In the genomic region with DNA sequence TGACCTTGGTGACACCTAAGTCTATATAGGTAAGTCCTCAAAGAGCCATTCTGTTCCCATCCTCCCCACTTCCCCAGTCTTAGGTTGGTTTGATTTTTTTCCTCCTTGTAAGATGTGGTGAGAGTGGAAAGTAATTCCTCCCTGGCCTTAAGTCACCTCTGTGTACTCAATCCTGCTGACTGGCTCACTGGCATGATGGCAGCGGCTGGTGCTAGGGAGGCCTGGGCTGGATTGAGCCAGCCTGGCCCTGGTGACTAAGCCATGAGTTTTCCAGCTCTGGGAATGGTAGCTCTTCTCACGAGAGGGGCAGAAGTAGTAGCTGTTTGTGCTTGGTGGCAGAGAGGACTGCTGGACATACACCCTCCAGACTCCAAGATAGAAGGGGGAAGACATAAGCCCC, we compare ENCODE assay signal across 8 cellular contexts. TPM values are rescaled to one million over a fixed set of nuclear protein-coding genes. Genes with fewer than 3 reads are reported as not detected.
DNase-seq lines count a peak whose midpoint lies in the region; ATAC-seq and TF ChIP-seq lines count a peak whose summit lies in the region.

No MANE protein-coding gene starts in this region.

- H3K9me3 Mint-ChIP-seq in activated CD4-positive, alpha-beta T cell treated with anti-CD3 and anti-CD28 coated beads, Interleukin-2, amount 10 ng/mL, durations not matched to agents 7 days and 5 days: no peaks in the 10 kb centered on the region
- no peaks in the 10 kb centered on the region for H3K9me3 Mint-ChIP-seq in activated CD4-positive, alpha-beta T cell treated with anti-CD3 and anti-CD28 coated beads for 36 hours (ENCODE audit: low read depth)

- POLR2A ChIA-PET in activated CD4-positive, alpha-beta T cell treated with anti-CD3 and anti-CD28 coated beads, Interleukin-2, amount 10 ng/mL, durations not matched to agents 7 days and 5 days (lab: Charles Lee): no interaction called here
- POLR2A ChIA-PET in activated CD4-positive, alpha-beta T cell treated with anti-CD3 and anti-CD28 coated beads for 36 hours (lab: Charles Lee): interaction anchor here (0.9 kb wide), 1 partner anchor 44 kb away, joined by 5 read pairs; no protein-coding TSS in a partner anchor

- H3K9me3 ChIP-seq in transverse colon: no peaks in the 10 kb centered on the region

- whole genome bisulfite sequencing in transverse colon (ENCODE audit: low coverage in 1 of 2), 2 donors: 50 to 62% methylated on average over 2 of the region's 2 CpGs

- no peaks in the 10 kb centered on the region for H3K27me3 ChIP-seq in transverse colon

- peak overlapping the region; percentile 92 for H3K4me3 ChIP-seq in astrocyte of the cerebellum (ENCODE audit: low read depth, low read length)
- H3K4me3 ChIP-seq in transverse colon: peak overlapping the region in 2 of 4 donors; percentile 74 to 76

- peaks cover 4% of the 10 kb centered on the region for H3K27me3 Mint-ChIP-seq in activated CD4-positive, alpha-beta T cell treated with anti-CD3 and anti-CD28 coated beads, Interleukin-2, amount 10 ng/mL, durations not matched to agents 7 days and 5 days
- no peaks in the 10 kb centered on the region for H3K27me3 Mint-ChIP-seq in activated CD4-positive, alpha-beta T cell treated with anti-CD3 and anti-CD28 coated beads for 36 hours

- TF ChIP-seq POLR2A in transverse colon (IDR thresholded peaks at IDR 0.05): no peak

- intact Hi-C loops in activated CD4-positive, alpha-beta T cell treated with anti-CD3 and anti-CD28 coated beads for 36 hours (cut with DNase I, micrococcal nuclease): no loop called here
- intact Hi-C loops in transverse colon (cut with DNase I; ENCODE audit: low total_unique reads): no loop called here

- H3K36me3 Mint-ChIP-seq in activated CD4-positive, alpha-beta T cell treated with anti-CD3 and anti-CD28 coated beads, Interleukin-2, amount 10 ng/mL, durations not matched to agents 7 days and 5 days (ENCODE audit: low read depth): no peaks in the 10 kb centered on the region
- no peaks in the 10 kb centered on the region for H3K36me3 Mint-ChIP-seq in activated CD4-positive, alpha-beta T cell treated with anti-CD3 and anti-CD28 coated beads for 36 hours (ENCODE audit: low read depth)

- peak overlapping the region; percentile 49 to 94 (median 88) for H3K27ac ChIP-seq in transverse colon

- no peaks in the 10 kb centered on the region for H3K36me3 ChIP-seq in transverse colon

- peaks cover 32% of the 10 kb centered on the region for H3K4me1 Mint-ChIP-seq in activated CD4-positive, alpha-beta T cell treated with anti-CD3 and anti-CD28 coated beads, Interleukin-2, amount 10 ng/mL, durations not matched to agents 7 days and 5 days
- H3K4me1 Mint-ChIP-seq in activated CD4-positive, alpha-beta T cell treated with anti-CD3 and anti-CD28 coated beads for 36 hours: peaks cover 15% of the 10 kb centered on the region

- DNase-seq in activated CD4-positive, alpha-beta T cell treated with anti-CD3 and anti-CD28 coated beads, Interleukin-2, amount 10 ng/mL, durations not matched to agents 7 days and 5 days: no peak
- DNase-seq in activated CD4-positive, alpha-beta T cell treated with anti-CD3 and anti-CD28 coated beads for 36 hours: no peak
- DNase-seq in astrocyte of the cerebellum (ENCODE audit: low read depth) (no peak), left kidney (ENCODE audit: low read depth, low spot score) (peak; percentile 49), transverse colon (no peak), HuH-7 (ENCODE audit: low spot score) (no peak), MV-4-11 (lab: John Stamatoyannopoulos, UW) (no peak)
- DNase-seq in stimulated activated naive CD8-positive, alpha-beta T cell treated with anti-CD3 and anti-CD28 coated beads, Interleukin-15, Interleukin-2, amounts not matched to agents 100 U/mL and 50 U/mL, for 24 hours: no peak

- peak overlapping the region; percentile 44 for H3K27ac Mint-ChIP-seq in activated CD4-positive, alpha-beta T cell treated with anti-CD3 and anti-CD28 coated beads, Interleukin-2, amount 10 ng/mL, durations not matched to agents 7 days and 5 days
- H3K27ac Mint-ChIP-seq in activated CD4-positive, alpha-beta T cell treated with anti-CD3 and anti-CD28 coated beads for 36 hours: no peak overlapping the region

- in situ Hi-C loops in astrocyte of the cerebellum (cut with HindIII; ENCODE audit: low sequenced_read_pairs): no loop called here
- in situ Hi-C loops in transverse colon (cut with MboI; ENCODE audit: low pct_ligation_motif_present in 1 of 4, low pct_unique_long_range_greater_than_20kb in 1 of 4, low sequenced_read_pairs in 3 of 4): loop anchor here in 1 of 4 donors (5.0 kb wide), 1 partner anchor 81 kb away; a partner anchor contains a TSS

- ATAC-seq in activated CD4-positive, alpha-beta T cell treated with anti-CD3 and anti-CD28 coated beads for 36 hours: no peak
- no peak for ATAC-seq in stimulated activated naive CD8-positive, alpha-beta T cell treated with anti-CD3 and anti-CD28 coated beads, Interleukin-15, Interleukin-2, amounts not matched to agents 100 U/mL and 50 U/mL, for 24 hours

- H3K4me3 Mint-ChIP-seq in activated CD4-positive, alpha-beta T cell treated with anti-CD3 and anti-CD28 coated beads, Interleukin-2, amount 10 ng/mL, durations not matched to agents 7 days and 5 days: no peak overlapping the region
- no peak overlapping the region for H3K4me3 Mint-ChIP-seq in activated CD4-positive, alpha-beta T cell treated with anti-CD3 and anti-CD28 coated beads for 36 hours

- no peak for TF ChIP-seq EP300 in transverse colon (IDR thresholded peaks at IDR 0.05; ENCODE audit: low read depth)

- H3K4me1 ChIP-seq in transverse colon: peaks cover 0 to 29% (median 6%) of the 10 kb centered on the region in 4 donors

- CTCF ChIA-PET in activated CD4-positive, alpha-beta T cell treated with anti-CD3 and anti-CD28 coated beads, Interleukin-2, amount 10 ng/mL, durations not matched to agents 7 days and 5 days (lab: Charles Lee): interaction anchor here (1.1 to 14.7 kb wide), 3 partner anchors 12 to 83 kb away, joined by 3 to 240 read pairs (median 4); a partner anchor contains a TSS
- CTCF ChIA-PET in activated CD4-positive, alpha-beta T cell treated with anti-CD3 and anti-CD28 coated beads for 36 hours (lab: Charles Lee): interaction anchor here (0.6 to 11.6 kb wide), 6 partner anchors 9 to 785 kb away, joined by 3 to 240 read pairs (median 6); a partner anchor contains a TSS

- TF ChIP-seq CTCF in astrocyte of the cerebellum (IDR thresholded peaks at IDR 0.05; ENCODE audit: low read depth, low read length, missing control alignments) (no peak), transverse colon (IDR thresholded peaks at IDR 0.05) (no peak)

RNA-seq across cellular contexts. Expression of a gene that starts 2.5 kb away (rescaled TPM):
- 1 to 10 TPM; 2.1 to 2.2 TPM for total RNA-seq in activated CD4-positive, alpha-beta T cell treated with anti-CD3 and anti-CD28 coated beads, Interleukin-2, amount 10 ng/mL, durations not matched to agents 7 days and 5 days
- total RNA-seq in activated CD4-positive, alpha-beta T cell treated with anti-CD3 and anti-CD28 coated beads for 36 hours: 1 to 10 TPM; 2.0 to 2.3 TPM
- 10 to 100 TPM in 1 of 4 donors, 1 to 10 TPM in 3; 6.7 to 29.5 (median 8.8) TPM for total RNA-seq in transverse colon
